In the genomic region with DNA sequence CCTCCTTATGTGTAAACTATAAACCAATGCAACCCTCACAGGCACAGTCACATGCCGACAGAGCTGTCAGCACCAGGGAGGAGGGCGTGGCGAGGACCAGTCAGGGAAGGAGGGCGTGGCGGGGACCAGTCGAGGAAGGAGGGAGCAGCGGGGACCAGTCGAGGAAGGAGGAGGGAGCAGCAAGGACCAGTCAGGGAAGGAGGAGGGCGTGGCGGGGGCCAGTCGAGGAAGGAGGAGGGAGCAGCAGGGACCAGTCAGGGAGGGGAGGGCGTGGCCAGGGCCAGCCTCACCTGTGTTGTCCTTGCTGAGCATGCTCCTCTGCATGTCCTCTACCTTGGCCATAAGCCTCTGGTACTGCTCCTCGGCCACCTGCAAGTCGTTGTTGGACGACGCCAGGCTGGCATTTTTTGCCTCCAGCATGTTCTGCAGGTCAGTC, we compare ENCODE assay signal across 15 cellular contexts. TPM values are rescaled to one million over a fixed set of nuclear protein-coding genes. Genes with fewer than 3 reads are reported as not detected.
A peak's percentile ranks its signal among the peaks of the same experiment; 100 is the strongest.
DNase-seq lines count a peak whose midpoint lies in the region; ATAC-seq, FAIRE-seq and TF ChIP-seq lines count a peak whose summit lies in the region.
"Had no signal": no experiment of that assay in that cellular context is flagged by ENCODE, and none has a peak within 500 bp of the region (broad histone marks: within the 10 kb centered on the region; RNA-seq: fewer than 3 reads in every experiment).

No MANE protein-coding gene starts in this region.

- FAIRE-seq in frontal cortex (lab: Jason Lieb, UNC), result no peak

- ATAC-seq in right cardiac atrium (peak; percentile 18 to 36), upper lobe of right lung (peak; percentile 48), HG03025 (IDR thresholded peaks at IDR 0.05; ENCODE audit: low FRiP score, unreplicated experiment) (no peak)
- ATAC-seq: activated CD4-positive, CD25-positive, alpha-beta regulatory T cell treated with anti-CD3 and anti-CD28 coated beads, Interleukin-2, amount 50 U/mL, for 24 hours had no signal

- in situ Hi-C loops in T47D (cut with HindIII; ENCODE audit: low pct_unique_long_range_greater_than_20kb, low sequenced_read_pairs), result no loop called here

- 78% methylated on average over 16 of the region's 16 CpGs for whole genome bisulfite sequencing in right cardiac atrium

- H3K27me3 ChIP-seq in right cardiac atrium (ENCODE audit: control insufficient read depth, insufficient read depth), result no peaks in the 10 kb centered on the region
- H3K27me3 ChIP-seq in upper lobe of right lung, result no peaks in the 10 kb centered on the region
- H3K27me3 ChIP-seq: SJCRH30 had no signal

- H3K27ac ChIP-seq in right cardiac atrium (ENCODE audit: low read length), result no peak overlapping the region
- H3K27ac ChIP-seq in upper lobe of right lung, result no peak overlapping the region
- H3K27ac ChIP-seq: SJCRH30 had no signal

- peak in 1 of 3 donors; percentile 60 for DNase-seq in right cardiac atrium
- DNase-seq in cardiac septum (ENCODE audit: low spot score), result no peak
- peak; percentile 93 to 98 for DNase-seq in T47D (ENCODE audit: low read depth in 1 of 2, low spot score in 1 of 2)
- DNase-seq in islet precursor cell, result peak; percentile 77
- no peak for DNase-seq in upper lobe of right lung
- no peak for DNase-seq in frontal cortex (ENCODE audit: low spot score in 2 of 2)
- DNase-seq in epidermal melanocyte (ENCODE audit: insufficient read length, low spot score), result no peak
- DNase-seq: activated gamma-delta T cell treated with Interleukin-2 at 50 U/mL for 16 hours; cerebellar nuclear complex; HCEC 1CT; NCI-H1694; SJCRH30; stimulated activated CD4-positive, alpha-beta T cell treated with anti-CD3 and anti-CD28 coated beads, Interleukin-2, amount 100 ng/mL, for 24 hours had no signal

- H3K4me1 ChIP-seq in right cardiac atrium (ENCODE audit: control insufficient read depth, insufficient read depth, low read length), result no peaks in the 10 kb centered on the region
- H3K4me1 ChIP-seq in upper lobe of right lung, result no peaks in the 10 kb centered on the region
- H3K4me1 ChIP-seq: SJCRH30 had no signal

- intact Hi-C loops in right cardiac atrium (cut with DNase I), result no loop called here
- intact Hi-C loops in cardiac septum (cut with DNase I), result no loop called here
- intact Hi-C loops in upper lobe of right lung (cut with DNase I), result no loop called here

- H3K4me3 ChIP-seq in right cardiac atrium (ENCODE audit: low read length) (no peak overlapping the region), upper lobe of right lung (no peak overlapping the region)
- H3K4me3 ChIP-seq: SJCRH30 had no signal

- H3K36me3 ChIP-seq in upper lobe of right lung, result peaks cover 89% of the 10 kb centered on the region

- TF ChIP-seq CTCF in upper lobe of right lung (IDR thresholded peaks at IDR 0.05), result no peak

- H3K9me3 ChIP-seq in right cardiac atrium (ENCODE audit: control insufficient read depth, low read length) (no peaks in the 10 kb centered on the region), upper lobe of right lung (no peaks in the 10 kb centered on the region)
- H3K9me3 ChIP-seq: SJCRH30 had no signal

RNA-seq across cellular contexts. Expression of gene GOLGA3, which starts 24.2 kb away (rescaled TPM):
- total RNA-seq in right cardiac atrium (10 to 100 TPM; 28.0 to 49.8 (median 37.2) TPM), cardiac septum (50.1 TPM), upper lobe of right lung (65.3 TPM), frontal cortex (50.5 TPM)
- 14.6 TPM for polyA plus RNA-seq in right cardiac atrium

RNA-seq across cellular contexts. Expression of gene ANKLE2, which starts 42.8 kb away (rescaled TPM):
- total RNA-seq in right cardiac atrium (10 to 100 TPM; 24.8 to 34.1 (median 26.6) TPM), cardiac septum (31.4 TPM), upper lobe of right lung (60.2 TPM), frontal cortex (44.8 TPM)
- polyA plus RNA-seq in right cardiac atrium, result 17.7 TPM

Comparison
In these comparisons a context has a peak if more than half of its experiments do, and no peak if none do; other contexts are left out.
1. DNase-seq: peak in T47D (2 of 2) and islet precursor cell (single experiment); none in cardiac septum (single experiment), upper lobe of right lung (single experiment), frontal cortex (0 of 2) and epidermal melanocyte (single experiment).